ENCODE assay signal across 9 cellular contexts in genomic region chr17:47325176-47325575, GRCh38. TPM values are rescaled to one million over a fixed set of nuclear protein-coding genes. Genes with fewer than 3 reads are reported as not detected.
DNase-seq lines count a peak whose midpoint lies in the region; ATAC-seq and TF ChIP-seq lines count a peak whose summit lies in the region.
"Had no signal": no experiment of that assay in that cellular context is flagged by ENCODE, and none has a peak within 500 bp of the region (broad histone marks: within the 10 kb centered on the region; RNA-seq: fewer than 3 reads in every experiment).

No MANE protein-coding gene starts in this region.

- H3K27ac ChIP-seq in Panc1 (ENCODE audit: low read length) = peak overlapping the region; percentile 95
- no peak overlapping the region for H3K27ac ChIP-seq in endodermal cell (ENCODE audit: low read depth, low read length)
- H3K27ac ChIP-seq in right atrium auricular region = no peak overlapping the region

- H3K4me1 ChIP-seq in Panc1 (ENCODE audit: control insufficient read depth, insufficient read depth, low read length) (no peaks in the 10 kb centered on the region; the same call in 1 of the 2 replicates), endodermal cell (ENCODE audit: control insufficient read depth, insufficient read depth, low read length) (peaks cover 3% of the 10 kb centered on the region), right atrium auricular region (no peaks in the 10 kb centered on the region)

- no peaks in the 10 kb centered on the region for H3K27me3 Mint-ChIP-seq in activated naive CD4-positive, alpha-beta T cell treated with anti-CD3 and anti-CD28 coated beads, Interleukin-2, amount 50 U/mL, for 24 hours
- peaks cover 25% of the 10 kb centered on the region for H3K27me3 Mint-ChIP-seq in endodermal cell (ENCODE audit: insufficient read depth)
- no peaks in the 10 kb centered on the region for H3K27me3 Mint-ChIP-seq in type B pancreatic cell

- POLR2A ChIA-PET in Panc1 (lab: Charles Lee) = interaction anchor here (0.6 kb wide), 1 partner anchor 136 kb away, joined by 10 read pairs; no protein-coding TSS in a partner anchor

- no peak for DNase-seq in activated naive CD4-positive, alpha-beta T cell (lab: John Stamatoyannopoulos, UW)
- DNase-seq in Panc1 (ENCODE audit: low read depth, low spot score) (no peak), endodermal cell (no peak), type B pancreatic cell (ENCODE audit: extremely low spot score, unreplicated experiment) (no peak), right atrium auricular region (ENCODE audit: low spot score) (no peak), NCI-H526 (lab: John Stamatoyannopoulos, UW) (no peak), left ventricle myocardium superior (no peak)
- DNase-seq: activated CD8-positive, alpha-beta memory T cell treated with anti-CD3 and anti-CD28 coated beads, Interleukin-2, amount 50 U/mL, for 4 hours had no signal

- CTCF ChIA-PET in Panc1 (lab: Charles Lee) = no interaction called here

- no peaks in the 10 kb centered on the region for H3K27me3 ChIP-seq in Panc1 (ENCODE audit: control insufficient read depth, insufficient read depth, low read length)
- H3K27me3 ChIP-seq in endodermal cell (ENCODE audit: control insufficient read depth, insufficient read depth, low read length, poor library complexity, severe bottlenecking) = no peaks in the 10 kb centered on the region
- H3K27me3 ChIP-seq in right atrium auricular region = no peaks in the 10 kb centered on the region

- peak overlapping the region in 1 of 2 experiments; percentile 90; a peak in 1 of 4 replicates for H3K4me3 ChIP-seq in Panc1 (ENCODE audit: low read depth in 2 of 2, low read length in 2 of 2)
- no peak overlapping the region for H3K4me3 ChIP-seq in endodermal cell (ENCODE audit: low read length)
- H3K4me3 ChIP-seq in right atrium auricular region = no peak overlapping the region

- H3K9me3 ChIP-seq in Panc1 (ENCODE audit: control insufficient read depth, insufficient read depth, low read depth, low read length) (no peaks in the 10 kb centered on the region), endodermal cell (ENCODE audit: control insufficient read depth, low read length) (peaks cover 16% of the 10 kb centered on the region), right atrium auricular region (peaks cover 0 to 7% of the 10 kb centered on the region in 2 donors)

- BruUV-seq in Panc1 (replicated peaks; lab: Mats Ljungman, UMichigan) = no TSS peak

- intact Hi-C loops in Panc1 (cut with micrococcal nuclease; ENCODE audit: unreplicated experiment) = no loop called here
- intact Hi-C loops in left ventricle myocardium superior (cut with micrococcal nuclease) = no loop called here

- ATAC-seq in Panc1 (no peak), left ventricle myocardium superior (no peak)

- H3K36me3 ChIP-seq in Panc1 (ENCODE audit: control insufficient read depth, insufficient read depth, low read length) = no peaks in the 10 kb centered on the region; the same call in 1 of the 2 replicates
- H3K36me3 ChIP-seq in endodermal cell (ENCODE audit: control insufficient read depth, insufficient read depth, low read length) = no peaks in the 10 kb centered on the region
- no peaks in the 10 kb centered on the region for H3K36me3 ChIP-seq in right atrium auricular region

- TF ChIP-seq CTCF in Panc1 (IDR thresholded peaks at IDR 0.05) = no peak
- no peak for TF ChIP-seq CTCF in endodermal cell (conservative IDR thresholded peaks at IDR 0.05)
- TF ChIP-seq CTCF in type B pancreatic cell (conservative IDR thresholded peaks at IDR 0.05) = no peak
- no peak for TF ChIP-seq CTCF in right atrium auricular region (IDR thresholded peaks at IDR 0.05)

- no peaks in the 10 kb centered on the region for H3K9me3 Mint-ChIP-seq in activated naive CD4-positive, alpha-beta T cell treated with anti-CD3 and anti-CD28 coated beads, Interleukin-2, amount 50 U/mL, for 24 hours
- H3K9me3 Mint-ChIP-seq in endodermal cell (peaks cover 9% of the 10 kb centered on the region), type B pancreatic cell (no peaks in the 10 kb centered on the region)

- peak overlapping the region; percentile 96 for H3K4me3 Mint-ChIP-seq in activated naive CD4-positive, alpha-beta T cell treated with anti-CD3 and anti-CD28 coated beads, Interleukin-2, amount 50 U/mL, for 24 hours
- H3K4me3 Mint-ChIP-seq in endodermal cell = peak overlapping the region; percentile 74
- peak overlapping the region; percentile 98 for H3K4me3 Mint-ChIP-seq in type B pancreatic cell

- H3K4me1 Mint-ChIP-seq in activated naive CD4-positive, alpha-beta T cell treated with anti-CD3 and anti-CD28 coated beads, Interleukin-2, amount 50 U/mL, for 24 hours = peaks cover 21% of the 10 kb centered on the region
- H3K4me1 Mint-ChIP-seq in endodermal cell (peaks cover 10% of the 10 kb centered on the region), type B pancreatic cell (ENCODE audit: unreplicated experiment) (peaks cover 9% of the 10 kb centered on the region)

- H3K9ac ChIP-seq in endodermal cell (ENCODE audit: extremely low read depth, low read length, poor library complexity, severe bottlenecking) = no peak overlapping the region

- H3K36me3 Mint-ChIP-seq in activated naive CD4-positive, alpha-beta T cell treated with anti-CD3 and anti-CD28 coated beads, Interleukin-2, amount 50 U/mL, for 24 hours = peaks cover 1% of the 10 kb centered on the region
- no peaks in the 10 kb centered on the region for H3K36me3 Mint-ChIP-seq in endodermal cell (ENCODE audit: low read depth)
- no peaks in the 10 kb centered on the region for H3K36me3 Mint-ChIP-seq in type B pancreatic cell

- WGBS in endodermal cell (ENCODE audit: insufficient coverage in 1 of 2, insufficient read length in 1 of 2), 2 experiments = 89% methylated on average over 1 of the region's 1 CpG; no CpG with 5 or more reads in 1 of the 2 experiments

- in situ Hi-C loops in Panc1 (cut with HindIII; ENCODE audit: low pct_unique_long_range_greater_than_20kb, low sequenced_read_pairs) = no loop called here

- no peak overlapping the region for H3K27ac Mint-ChIP-seq in activated naive CD4-positive, alpha-beta T cell treated with anti-CD3 and anti-CD28 coated beads, Interleukin-2, amount 50 U/mL, for 24 hours
- H3K27ac Mint-ChIP-seq in endodermal cell (no peak overlapping the region), type B pancreatic cell (peak overlapping the region; percentile 48)

RNA-seq across cellular contexts. Expression of gene EFCAB13, which starts 1.4 kb away (rescaled TPM):
- total RNA-seq in Panc1 (2021; ENCODE audit: unreplicated experiment) = 7.1 TPM
- polyA plus RNA-seq in Panc1 (2012; ENCODE audit: insufficient read length) = 3.0 TPM
- total RNA-seq in endodermal cell = 1 to 10 TPM; 4.3 to 8.9 TPM
- 0.89 TPM for polyA plus RNA-seq in endodermal cell (2013, experiment 1 of 2)
- 0.99 TPM for polyA plus RNA-seq in endodermal cell (2013, experiment 2 of 2)
- total RNA-seq in type B pancreatic cell (ENCODE audit: low replicate concordance) = 4.4 and 7.1 TPM in 2 replicates
- total RNA-seq in right atrium auricular region = 10 to 100 TPM in 1 of 2 donors, 1 to 10 TPM in 1; 2.8 to 10.1 TPM
- 2.4 TPM for total RNA-seq in left ventricle myocardium superior
